ENCODE assay signal across 18 cellular contexts in the genomic region with DNA sequence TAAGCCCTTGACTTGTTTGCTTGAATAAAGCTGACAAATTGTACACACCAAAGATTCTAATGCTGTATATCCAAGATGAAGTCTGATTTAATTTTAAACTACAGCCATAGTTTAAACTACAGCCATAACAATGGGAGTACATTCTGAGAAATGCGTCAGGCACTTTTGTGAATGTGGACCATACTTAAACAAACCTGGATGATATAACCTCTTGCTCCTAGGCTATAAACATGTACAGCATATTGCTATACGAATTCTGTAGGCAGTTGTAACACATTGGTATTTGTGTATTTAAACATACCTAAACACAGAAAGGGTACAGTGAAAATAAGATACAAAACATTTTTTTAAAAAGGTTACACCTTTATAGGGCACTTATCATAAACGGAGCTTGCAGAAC.
"Had no signal": no experiment of that assay in that cellular context is flagged by ENCODE, and none has a peak within 500 bp of the region (broad histone marks: within the 10 kb centered on the region; RNA-seq: fewer than 3 reads in every experiment).

No MANE protein-coding gene starts in this region.

- H3K9me3 ChIP-seq: pancreas, stomach, thoracic aorta, transverse colon had no signal

- H3K27me3 ChIP-seq: hepatocyte, pancreas, stomach, transverse colon had no signal

- H3K4me3 ChIP-seq: hepatocyte, pancreas, stomach, thoracic aorta, transverse colon had no signal

- H3K27ac Mint-ChIP-seq: nephron, progenitor cell of endocrine pancreas had no signal

- H3K4me1 Mint-ChIP-seq: nephron had no signal

- H3K4me1 ChIP-seq: pancreas had no signal

- ATAC-seq: pancreas, right cardiac atrium had no signal

- H3K36me3 ChIP-seq: pancreas, thoracic aorta, transverse colon had no signal

- H3K27ac ChIP-seq: hepatocyte, pancreas, stomach had no signal

- FAIRE-seq: pancreas had no signal

- H3K27me3 Mint-ChIP-seq: progenitor cell of endocrine pancreas had no signal

- H3K4me3 Mint-ChIP-seq: nephron had no signal

- DNase-seq: effector memory CD4-positive, alpha-beta T cell; erythroblast; foreskin melanocyte; head of caudate nucleus; mesendoderm; occipital lobe; pancreas; right cardiac atrium; small intestine; stimulated activated CD4-positive, alpha-beta T cell treated with anti-CD3 and anti-CD28 coated beads, Interleukin-12 subunit alpha, Interleukin-12 subunit beta, amount 100 ng/mL, for 4 hours; stimulated activated naive CD4-positive, alpha-beta T cell; stomach; substantia nigra; transverse colon had no signal
